Comparison of ENCODE assay signal across 25 cellular contexts in genomic region chr1:168974611-168975010, GRCh38.
"Had no signal": no experiment of that assay in that cellular context is flagged by ENCODE, and none has a peak within 500 bp of the region (broad histone marks: within the 10 kb centered on the region; RNA-seq: fewer than 3 reads in every experiment).

No MANE protein-coding gene starts in this region.

- H3K4me3 ChIP-seq: dorsolateral prefrontal cortex, esophagus muscularis mucosa, gastroesophageal sphincter, heart left ventricle, hepatocyte, left lung, prostate gland, sigmoid colon, spleen, suprapubic skin, transverse colon, vagina had no signal

- H3K9me3 ChIP-seq: esophagus muscularis mucosa, gastroesophageal sphincter, heart left ventricle, left lung, prostate gland, sigmoid colon, spleen, suprapubic skin, transverse colon, vagina had no signal

- H3K27me3 Mint-ChIP-seq: stimulated activated naive CD8-positive, alpha-beta T cell treated with anti-CD3 and anti-CD28 coated beads, Interleukin-15, Interleukin-2, amounts not matched to agents 100 ng/mL and 50 ng/mL, for 24 hours had no signal

- H3K36me3 Mint-ChIP-seq: naive thymus-derived CD8-positive, alpha-beta T cell; stimulated activated naive B cell treated with anti-CD40 and anti-IgM and Interleukin-4, amounts not matched to agents 10 μg/mL and 1 μg/mL and 100 μg/mL, for 72 hours had no signal

- H3K36me3 ChIP-seq: esophagus muscularis mucosa, gastroesophageal sphincter, heart left ventricle, left lung, prostate gland, sigmoid colon, spleen, suprapubic skin, transverse colon, vagina had no signal

- H3K27ac ChIP-seq: dorsolateral prefrontal cortex, esophagus muscularis mucosa, foreskin keratinocyte, gastroesophageal sphincter, heart left ventricle, hepatocyte, left lung, prostate gland, sigmoid colon, spleen, suprapubic skin, transverse colon, vagina had no signal

- H3K27me3 ChIP-seq: dorsolateral prefrontal cortex, esophagus muscularis mucosa, foreskin keratinocyte, gastroesophageal sphincter, heart left ventricle, hepatocyte, left lung, sigmoid colon, spleen, suprapubic skin, transverse colon, vagina had no signal

- H3K4me3 Mint-ChIP-seq: naive thymus-derived CD8-positive, alpha-beta T cell; nephron progenitor cell; stimulated activated naive B cell treated with anti-CD40 and anti-IgM and Interleukin-4, amounts not matched to agents 10 μg/mL and 1 μg/mL and 100 μg/mL, for 72 hours; stimulated activated naive CD8-positive, alpha-beta T cell treated with anti-CD3 and anti-CD28 coated beads, Interleukin-15, Interleukin-2, amounts not matched to agents 100 ng/mL and 50 ng/mL, for 24 hours had no signal

- H3K27ac Mint-ChIP-seq: naive thymus-derived CD8-positive, alpha-beta T cell; nephron progenitor cell; stimulated activated naive B cell treated with anti-CD40 and anti-IgM and Interleukin-4, amounts not matched to agents 10 μg/mL and 1 μg/mL and 100 μg/mL, for 72 hours; stimulated activated naive CD8-positive, alpha-beta T cell treated with anti-CD3 and anti-CD28 coated beads, Interleukin-15, Interleukin-2, amounts not matched to agents 100 ng/mL and 50 ng/mL, for 24 hours had no signal

- H3K4me1 Mint-ChIP-seq: naive thymus-derived CD8-positive, alpha-beta T cell; stimulated activated naive B cell treated with anti-CD40 and anti-IgM and Interleukin-4, amounts not matched to agents 10 μg/mL and 1 μg/mL and 100 μg/mL, for 72 hours had no signal

- H3K4me1 ChIP-seq: foreskin keratinocyte, prostate gland, spleen, suprapubic skin, vagina had no signal

- H3K9me3 Mint-ChIP-seq: naive thymus-derived CD8-positive, alpha-beta T cell; stimulated activated naive CD8-positive, alpha-beta T cell treated with anti-CD3 and anti-CD28 coated beads, Interleukin-15, Interleukin-2, amounts not matched to agents 100 ng/mL and 50 ng/mL, for 24 hours had no signal

- DNase-seq: dorsolateral prefrontal cortex; effector CD4-positive, alpha-beta T cell; heart left ventricle; kidney; left cardiac atrium; left lung; mesendoderm; midbrain; naive thymus-derived CD8-positive, alpha-beta T cell; nephron progenitor cell; nucleus accumbens; right cardiac atrium; sigmoid colon; spleen; stimulated activated CD4-positive, alpha-beta T cell treated with anti-CD3 and anti-CD28 coated beads, Interleukin-4, amount 100 ng/mL, for 4 hours; stimulated activated naive B cell treated with anti-CD40 and anti-IgM and Interleukin-4, amounts not matched to agents 10 μg/mL and 1 μg/mL and 100 μg/mL, for 72 hours; transverse colon had no signal

- ATAC-seq: foreskin keratinocyte; gastroesophageal sphincter; heart left ventricle; left cardiac atrium; left lung; naive thymus-derived CD8-positive, alpha-beta T cell; right cardiac atrium; stimulated activated naive B cell treated with anti-CD40 and anti-IgM and Interleukin-4, amounts not matched to agents 10 μg/mL and 1 μg/mL and 100 μg/mL, for 72 hours had no signal
